In genomic region chr20:36720510-36720909, GRCh38 we compare ENCODE assay signal across 18 cellular contexts. TPM values are rescaled to one million over a fixed set of nuclear protein-coding genes. Genes with fewer than 3 reads are reported as not detected.
DNase-seq lines count a peak whose midpoint lies in the region; ATAC-seq, FAIRE-seq and TF ChIP-seq lines count a peak whose summit lies in the region.
"Had no signal": no experiment of that assay in that cellular context is flagged by ENCODE, and none has a peak within 500 bp of the region (broad histone marks: within the 10 kb centered on the region; RNA-seq: fewer than 3 reads in every experiment).

No MANE protein-coding gene starts in this region.

- SMC1A ChIA-PET in GM12878 (lab: Charles Lee; ENCODE audit: uncharacterized antibody, unreplicated experiment), result no interaction called here

- no peak for FAIRE-seq in GM12878 (lab: Jason Lieb, UNC)
- FAIRE-seq: small intestine, TTC549 had no signal

- H3K9ac ChIP-seq in Karpas-422 (ENCODE audit: low read length) (no peak overlapping the region), GM12878 (ENCODE audit: control insufficient read depth, insufficient read depth, low read length) (no peak overlapping the region)
- H3K9ac ChIP-seq: KMS-11, SK-N-SH had no signal

- no peaks in the 10 kb centered on the region for H3K9me2 ChIP-seq in Karpas-422 (replicated peaks; ENCODE audit: insufficient read depth, low read length)
- H3K9me2 ChIP-seq: SK-N-SH had no signal

- no peak for TF ChIP-seq CTCF in activated CD8-positive, alpha-beta T cell treated with anti-CD3 and anti-CD28 coated beads for 36 hours (IDR thresholded peaks at IDR 0.05)
- no peak for TF ChIP-seq CTCF in GM12878 (IDR thresholded peaks at IDR 0.05 in 2 of 3, conservative IDR thresholded peaks at IDR 0.05 in 1 of 3; ENCODE audit: control insufficient read depth in 2 of 3, extremely low read depth in 1 of 3, insufficient read depth in 1 of 3, low read depth in 3 of 3, low read length in 3 of 3)

- ATAC-seq in activated CD8-positive, alpha-beta T cell treated with anti-CD3 and anti-CD28 coated beads for 36 hours, result peak; percentile 85
- ATAC-seq in activated CD8-positive, alpha-beta T cell treated with anti-CD3 and anti-CD28 coated beads, Interleukin-2, amount 10 ng/mL, durations not matched to agents 7 days and 5 days, result no peak
- no peak for ATAC-seq in GM12878
- no peak for ATAC-seq in HG03378 (IDR thresholded peaks at IDR 0.05; ENCODE audit: unreplicated experiment)
- no peak for ATAC-seq in HG02885 (IDR thresholded peaks at IDR 0.05; ENCODE audit: poor library complexity, unreplicated experiment)

- no peak for TF ChIP-seq RAD21 in GM12878 (IDR thresholded peaks at IDR 0.05; ENCODE audit: insufficient read depth, low read depth, low read length)

- H3K27me3 ChIP-seq in Karpas-422 (ENCODE audit: low read length), result no peaks in the 10 kb centered on the region
- no peaks in the 10 kb centered on the region for H3K27me3 ChIP-seq in GM12878 (replicated peaks in 1 of 2; ENCODE audit: control insufficient read depth in 2 of 2, insufficient read depth in 2 of 2, low read length in 1 of 2)
- H3K27me3 ChIP-seq: ovary, thyroid gland had no signal

- no peaks in the 10 kb centered on the region for H3K9me3 Mint-ChIP-seq in activated CD8-positive, alpha-beta T cell treated with anti-CD3 and anti-CD28 coated beads for 36 hours
- no peaks in the 10 kb centered on the region for H3K9me3 Mint-ChIP-seq in activated CD8-positive, alpha-beta T cell treated with anti-CD3 and anti-CD28 coated beads, Interleukin-2, amount 10 ng/mL, durations not matched to agents 7 days and 5 days (ENCODE audit: insufficient read depth)
- H3K9me3 Mint-ChIP-seq: dendritic cell treated with granulocyte-macrophage colony-stimulating factor and Interleukin-4, amounts not matched to agents 40 ng/mL and 50 ng/mL, for 4 days had no signal

- in situ Hi-C loops in GM12878 (cut with MboI), result no loop called here

- H3K36me3 ChIP-seq in Karpas-422 (ENCODE audit: insufficient read depth, low read length), result no peaks in the 10 kb centered on the region
- no peaks in the 10 kb centered on the region; a peak in 2 of 4 replicates for H3K36me3 ChIP-seq in GM12878 (ENCODE audit: control insufficient read depth in 2 of 2, insufficient read depth in 2 of 2, low read length in 1 of 2)
- H3K36me3 ChIP-seq: ovary, thyroid gland had no signal

- H3K27ac Mint-ChIP-seq in activated CD8-positive, alpha-beta T cell treated with anti-CD3 and anti-CD28 coated beads for 36 hours, result no peak overlapping the region
- no peak overlapping the region for H3K27ac Mint-ChIP-seq in activated CD8-positive, alpha-beta T cell treated with anti-CD3 and anti-CD28 coated beads, Interleukin-2, amount 10 ng/mL, durations not matched to agents 7 days and 5 days
- H3K27ac Mint-ChIP-seq: dendritic cell treated with granulocyte-macrophage colony-stimulating factor and Interleukin-4, amounts not matched to agents 40 ng/mL and 50 ng/mL, for 4 days had no signal

- H4K20me1 ChIP-seq in Karpas-422 (ENCODE audit: insufficient read depth, low read depth, low read length), result no peaks in the 10 kb centered on the region
- no peaks in the 10 kb centered on the region for H4K20me1 ChIP-seq in GM12878 (ENCODE audit: control insufficient read depth, insufficient read depth)

- H3K36me3 Mint-ChIP-seq in activated CD8-positive, alpha-beta T cell treated with anti-CD3 and anti-CD28 coated beads for 36 hours (ENCODE audit: low read depth), result peaks cover 7% of the 10 kb centered on the region
- H3K36me3 Mint-ChIP-seq in activated CD8-positive, alpha-beta T cell treated with anti-CD3 and anti-CD28 coated beads, Interleukin-2, amount 10 ng/mL, durations not matched to agents 7 days and 5 days (ENCODE audit: low read depth), result peaks cover 8% of the 10 kb centered on the region

- H3K27ac ChIP-seq in Karpas-422 (ENCODE audit: low read length) (no peak overlapping the region), GM12878 (ENCODE audit: control insufficient read depth, insufficient read depth) (no peak overlapping the region)
- H3K27ac ChIP-seq: KMS-11, ovary, thyroid gland had no signal

- H2AFZ ChIP-seq in Karpas-422 (ENCODE audit: low read length) (no peak overlapping the region), GM12878 (ENCODE audit: control insufficient read depth, low read depth, low read length) (no peak overlapping the region)

- POLR2A ChIA-PET in activated CD8-positive, alpha-beta T cell treated with anti-CD3 and anti-CD28 coated beads for 36 hours (lab: Charles Lee), result no interaction called here
- POLR2A ChIA-PET in activated CD8-positive, alpha-beta T cell treated with anti-CD3 and anti-CD28 coated beads, Interleukin-2, amount 10 ng/mL, durations not matched to agents 7 days and 5 days (lab: Charles Lee), result no interaction called here
- POLR2A ChIA-PET in GM12878 (lab: Charles Lee), result no interaction called here

- H3K4me1 ChIP-seq in Karpas-422 (ENCODE audit: low read length), result no peaks in the 10 kb centered on the region
- H3K4me1 ChIP-seq in GM12878 (ENCODE audit: control insufficient read depth, insufficient read depth, low read length), result no peaks in the 10 kb centered on the region

- TF ChIP-seq POLR2A in GM12878 (IDR thresholded peaks at IDR 0.05; ENCODE audit: low read depth, low read length), result no peak

- RAD21 ChIA-PET in GM12878 (lab: Charles Lee; ENCODE audit: unreplicated experiment), result no interaction called here

- CTCF ChIA-PET in activated CD8-positive, alpha-beta T cell treated with anti-CD3 and anti-CD28 coated beads for 36 hours (lab: Charles Lee), result interaction anchor here (1.1 kb wide), 1 partner anchor 13 kb away, joined by 3 read pairs; no protein-coding TSS in a partner anchor
- CTCF ChIA-PET in activated CD8-positive, alpha-beta T cell treated with anti-CD3 and anti-CD28 coated beads, Interleukin-2, amount 10 ng/mL, durations not matched to agents 7 days and 5 days (lab: Charles Lee), result interaction anchor here (0.6 to 1.4 kb wide), 2 partner anchors 13 to 149 kb away, joined by 3 read pairs; no protein-coding TSS in a partner anchor
- CTCF ChIA-PET in GM12878 (lab: Yijun Ruan, JAX), result no interaction called here

- no peaks in the 10 kb centered on the region for H3K27me3 Mint-ChIP-seq in activated CD8-positive, alpha-beta T cell treated with anti-CD3 and anti-CD28 coated beads for 36 hours
- no peaks in the 10 kb centered on the region for H3K27me3 Mint-ChIP-seq in activated CD8-positive, alpha-beta T cell treated with anti-CD3 and anti-CD28 coated beads, Interleukin-2, amount 10 ng/mL, durations not matched to agents 7 days and 5 days (ENCODE audit: low read depth)
- H3K27me3 Mint-ChIP-seq: dendritic cell treated with granulocyte-macrophage colony-stimulating factor and Interleukin-4, amounts not matched to agents 40 ng/mL and 50 ng/mL, for 4 days had no signal

- BruUV-seq in GM12878 (replicated peaks; lab: Mats Ljungman, UMichigan), result no TSS peak

- H3K9me3 ChIP-seq in Karpas-422 (ENCODE audit: low read length), result no peaks in the 10 kb centered on the region
- no peaks in the 10 kb centered on the region for H3K9me3 ChIP-seq in GM12878 (replicated peaks; ENCODE audit: control insufficient read depth, insufficient read depth, low read length)
- H3K9me3 ChIP-seq: ovary, SK-N-SH, thyroid gland had no signal

- intact Hi-C loops in activated CD8-positive, alpha-beta T cell treated with anti-CD3 and anti-CD28 coated beads for 36 hours (cut with micrococcal nuclease), result no loop called here
- intact Hi-C loops in GM12878 (cut with micrococcal nuclease; ENCODE audit: unreplicated experiment), result no loop called here

- H3K4me3 ChIP-seq in Karpas-422 (ENCODE audit: low read length) (no peak overlapping the region), GM12878 (no peak overlapping the region)
- H3K4me3 ChIP-seq: ovary, thyroid gland had no signal

- TF ChIP-seq EP300 in GM12878 (IDR thresholded peaks at IDR 0.05; ENCODE audit: borderline replicate concordance in 1 of 2, control insufficient read depth in 1 of 2, low read depth in 2 of 2, low read length in 2 of 2), result no peak

- H3K79me2 ChIP-seq in Karpas-422 (ENCODE audit: low read length), result peaks cover 25% of the 10 kb centered on the region
- H3K79me2 ChIP-seq in GM12878 (ENCODE audit: control insufficient read depth, insufficient read depth, low read length), result no peaks in the 10 kb centered on the region

- WGBS in GM12878 (ENCODE audit: insufficient coverage, insufficient replicate concordance, low lambda C conversion rate, missing lambda C conversion rate), result 81% methylated on average over 3 of the region's 3 CpGs

- peak; percentile 23 for DNase-seq in activated CD8-positive, alpha-beta T cell treated with anti-CD3 and anti-CD28 coated beads for 36 hours
- no peak for DNase-seq in activated CD8-positive, alpha-beta T cell treated with anti-CD3 and anti-CD28 coated beads, Interleukin-2, amount 10 ng/mL, durations not matched to agents 7 days and 5 days
- DNase-seq in Karpas-422, result peak; percentile 5
- no peak for DNase-seq in GM12878 (ENCODE audit: low read depth, low spot score)
- peak in 2 of 3 donors; percentile 16 to 32 for DNase-seq in stimulated activated CD4-positive, alpha-beta T cell treated with anti-CD3 and anti-CD28 coated beads, TNF-alpha, amount 100 ng/mL, for 48 hours (ENCODE audit: low read depth in 3 of 3)
- DNase-seq in NCI-H1048 (lab: John Stamatoyannopoulos, UW), result no peak
- DNase-seq: activated CD8-positive, alpha-beta memory T cell treated with anti-CD3 and anti-CD28 coated beads, Interleukin-2, amount 50 U/mL, for 4 hours; NCI-H1694; NCI-H446 treated with DMSO at 0.1 percent for 48 hours; ovary; SK-N-SH; small intestine; thyroid gland had no signal

- peaks cover 6% of the 10 kb centered on the region for H3K4me1 Mint-ChIP-seq in activated CD8-positive, alpha-beta T cell treated with anti-CD3 and anti-CD28 coated beads for 36 hours (ENCODE audit: low read depth)
- H3K4me1 Mint-ChIP-seq in activated CD8-positive, alpha-beta T cell treated with anti-CD3 and anti-CD28 coated beads, Interleukin-2, amount 10 ng/mL, durations not matched to agents 7 days and 5 days (ENCODE audit: low read depth), result peaks cover 5% of the 10 kb centered on the region

- no peak overlapping the region for H3K4me2 ChIP-seq in Karpas-422 (ENCODE audit: low read depth, low read length, poor library complexity, severe bottlenecking)
- no peak overlapping the region for H3K4me2 ChIP-seq in GM12878 (ENCODE audit: control insufficient read depth, insufficient read depth)
- H3K4me2 ChIP-seq: KMS-11, SK-N-SH had no signal

- H3K4me3 Mint-ChIP-seq in activated CD8-positive, alpha-beta T cell treated with anti-CD3 and anti-CD28 coated beads for 36 hours, result no peak overlapping the region
- H3K4me3 Mint-ChIP-seq in activated CD8-positive, alpha-beta T cell treated with anti-CD3 and anti-CD28 coated beads, Interleukin-2, amount 10 ng/mL, durations not matched to agents 7 days and 5 days, result no peak overlapping the region
- H3K4me3 Mint-ChIP-seq: dendritic cell treated with granulocyte-macrophage colony-stimulating factor and Interleukin-4, amounts not matched to agents 40 ng/mL and 50 ng/mL, for 4 days had no signal

RNA-seq across cellular contexts. Expression of gene NDRG3, which starts 25.4 kb away (rescaled TPM):
- 10 to 100 TPM; 19.2 to 19.3 TPM for total RNA-seq in activated CD8-positive, alpha-beta T cell treated with anti-CD3 and anti-CD28 coated beads for 36 hours
- 10 to 100 TPM; 37.2 to 39.4 TPM for total RNA-seq in activated CD8-positive, alpha-beta T cell treated with anti-CD3 and anti-CD28 coated beads, Interleukin-2, amount 10 ng/mL, durations not matched to agents 7 days and 5 days
- total RNA-seq in Karpas-422 (2014; rRNA removed; shearing (Covaris generic); ENCODE audit: low replicate concordance), result 23.7 and 33.6 TPM in 2 replicates
- 10.9 and 11.9 TPM in 2 replicates for total RNA-seq in GM12878 (2013; cell fraction: nucleolus; rRNA removed)
- total RNA-seq in GM12878 (2014; rRNA removed), result 15.2 and 18.9 TPM in 2 replicates
- total RNA-seq in GM12878 (2014; rRNA removed; fragmentation: Illumina TruSeq; extraction: Trizol), result 16.4 and 17.0 TPM in 2 replicates
- total RNA-seq in GM12878 (2021), result 17.1 and 17.5 TPM in 2 replicates
- 9.9 TPM for polyA plus RNA-seq in GM12878 (2011; ENCODE audit: low read depth)
- 16.9 and 29.7 TPM in 2 replicates for polyA plus RNA-seq in GM12878 (2011; rRNA removed)
- polyA plus RNA-seq in GM12878 (2011; cell fraction: cytosol; rRNA removed), result 20.8 and 26.8 TPM in 2 replicates
- polyA plus RNA-seq in GM12878 (2011; cell fraction: nucleus; rRNA removed), result 17.0 and 17.4 TPM in 2 replicates
- polyA plus RNA-seq in GM12878 (2012), result 10.6 and 11.9 TPM in 2 replicates
- polyA plus RNA-seq in GM12878 (2014; fragmentation: Illumina TruSeq; extraction: Trizol), result 23.9 and 26.5 TPM in 2 replicates
- polyA plus RNA-seq in GM12878 (2014; fragmentation: Nextera tagmentation; extraction: Ambion mirVana), result 10 to 100 TPM; 11.2 to 12.7 TPM
- polyA plus RNA-seq in GM12878 (2014; rRNA removed), result 11.8 and 13.0 TPM in 2 replicates
- 10 to 100 TPM; 14.4 to 14.6 TPM for polyA plus RNA-seq in GM12878 (2016; fragmentation: Nextera tagmentation; extraction: Ambion mirVana)
- 18.1 TPM in 2 replicates for polyA minus RNA-seq in GM12878 (2011; rRNA and poly(A)+ RNA removed)
- 9.6 and 11.2 TPM in 2 replicates for polyA minus RNA-seq in GM12878 (2011; cell fraction: cytosol; rRNA and poly(A)+ RNA removed)
- 3.7 and 6.3 TPM in 2 replicates for polyA minus RNA-seq in GM12878 (2011; cell fraction: nucleus; rRNA and poly(A)+ RNA removed)

RNA-seq across cellular contexts. Expression of gene DSN1, which starts 53.1 kb away (rescaled TPM):
- 10 to 100 TPM; 21.6 to 23.9 TPM for total RNA-seq in activated CD8-positive, alpha-beta T cell treated with anti-CD3 and anti-CD28 coated beads for 36 hours
- 10 to 100 TPM; 40.2 to 41.8 TPM for total RNA-seq in activated CD8-positive, alpha-beta T cell treated with anti-CD3 and anti-CD28 coated beads, Interleukin-2, amount 10 ng/mL, durations not matched to agents 7 days and 5 days
- 15.4 and 16.3 TPM in 2 replicates for total RNA-seq in Karpas-422 (2014; rRNA removed; shearing (Covaris generic); ENCODE audit: low replicate concordance)
- total RNA-seq in GM12878 (2013; cell fraction: nucleolus; rRNA removed), result 19.3 and 19.8 TPM in 2 replicates
- total RNA-seq in GM12878 (2014; rRNA removed), result 20.3 and 22.0 TPM in 2 replicates
- total RNA-seq in GM12878 (2014; rRNA removed; fragmentation: Illumina TruSeq; extraction: Trizol), result 23.1 and 24.0 TPM in 2 replicates
- 14.9 and 15.3 TPM in 2 replicates for total RNA-seq in GM12878 (2021)
- 14.5 TPM for polyA plus RNA-seq in GM12878 (2011; ENCODE audit: low read depth)
- polyA plus RNA-seq in GM12878 (2011; rRNA removed), result 20.9 and 28.5 TPM in 2 replicates
- 10.8 and 11.2 TPM in 2 replicates for polyA plus RNA-seq in GM12878 (2011; cell fraction: cytosol; rRNA removed)
- 6.6 and 9.4 TPM in 2 replicates for polyA plus RNA-seq in GM12878 (2011; cell fraction: nucleus; rRNA removed)
- polyA plus RNA-seq in GM12878 (2012), result 11.2 and 15.0 TPM in 2 replicates
- 25.9 and 28.5 TPM in 2 replicates for polyA plus RNA-seq in GM12878 (2014; fragmentation: Illumina TruSeq; extraction: Trizol)
- 10 to 100 TPM; 21.2 to 21.4 TPM for polyA plus RNA-seq in GM12878 (2014; fragmentation: Nextera tagmentation; extraction: Ambion mirVana)
- 19.2 and 21.3 TPM in 2 replicates for polyA plus RNA-seq in GM12878 (2014; rRNA removed)
- polyA plus RNA-seq in GM12878 (2016; fragmentation: Nextera tagmentation; extraction: Ambion mirVana), result 10 to 100 TPM; 29.6 to 33.1 TPM
- 7.2 and 8.4 TPM in 2 replicates for polyA minus RNA-seq in GM12878 (2011; rRNA and poly(A)+ RNA removed)
- 3.5 and 4.1 TPM in 2 replicates for polyA minus RNA-seq in GM12878 (2011; cell fraction: cytosol; rRNA and poly(A)+ RNA removed)
- 5.6 and 9.4 TPM in 2 replicates for polyA minus RNA-seq in GM12878 (2011; cell fraction: nucleus; rRNA and poly(A)+ RNA removed)

Comparison
In these comparisons a context has a peak if more than half of its experiments do, and no peak if none do; other contexts are left out.
1. DNase-seq: peak in activated CD8-positive, alpha-beta T cell treated with anti-CD3 and anti-CD28 coated beads for 36 hours (single experiment), Karpas-422 (single experiment) and stimulated activated CD4-positive, alpha-beta T cell treated with anti-CD3 and anti-CD28 coated beads, TNF-alpha, amount 100 ng/mL, for 48 hours (2 of 3); none in activated CD8-positive, alpha-beta T cell treated with anti-CD3 and anti-CD28 coated beads, Interleukin-2, amount 10 ng/mL, durations not matched to agents 7 days and 5 days (single experiment), GM12878 (single experiment) and NCI-H1048 (single experiment).